Comparison of ENCODE assay signal across 1 cellular context in genomic region chr10:74824184-74825032, GRCh38.
TF ChIP-seq lines count a peak whose summit lies in the region.

No MANE protein-coding gene starts in this region.

TF ChIP-seq in HCT116, 20 proteins besides CTCF, POLR2A, EP300 and RAD21 (continued from another document):
- TF ChIP-seq, protein P1, sequence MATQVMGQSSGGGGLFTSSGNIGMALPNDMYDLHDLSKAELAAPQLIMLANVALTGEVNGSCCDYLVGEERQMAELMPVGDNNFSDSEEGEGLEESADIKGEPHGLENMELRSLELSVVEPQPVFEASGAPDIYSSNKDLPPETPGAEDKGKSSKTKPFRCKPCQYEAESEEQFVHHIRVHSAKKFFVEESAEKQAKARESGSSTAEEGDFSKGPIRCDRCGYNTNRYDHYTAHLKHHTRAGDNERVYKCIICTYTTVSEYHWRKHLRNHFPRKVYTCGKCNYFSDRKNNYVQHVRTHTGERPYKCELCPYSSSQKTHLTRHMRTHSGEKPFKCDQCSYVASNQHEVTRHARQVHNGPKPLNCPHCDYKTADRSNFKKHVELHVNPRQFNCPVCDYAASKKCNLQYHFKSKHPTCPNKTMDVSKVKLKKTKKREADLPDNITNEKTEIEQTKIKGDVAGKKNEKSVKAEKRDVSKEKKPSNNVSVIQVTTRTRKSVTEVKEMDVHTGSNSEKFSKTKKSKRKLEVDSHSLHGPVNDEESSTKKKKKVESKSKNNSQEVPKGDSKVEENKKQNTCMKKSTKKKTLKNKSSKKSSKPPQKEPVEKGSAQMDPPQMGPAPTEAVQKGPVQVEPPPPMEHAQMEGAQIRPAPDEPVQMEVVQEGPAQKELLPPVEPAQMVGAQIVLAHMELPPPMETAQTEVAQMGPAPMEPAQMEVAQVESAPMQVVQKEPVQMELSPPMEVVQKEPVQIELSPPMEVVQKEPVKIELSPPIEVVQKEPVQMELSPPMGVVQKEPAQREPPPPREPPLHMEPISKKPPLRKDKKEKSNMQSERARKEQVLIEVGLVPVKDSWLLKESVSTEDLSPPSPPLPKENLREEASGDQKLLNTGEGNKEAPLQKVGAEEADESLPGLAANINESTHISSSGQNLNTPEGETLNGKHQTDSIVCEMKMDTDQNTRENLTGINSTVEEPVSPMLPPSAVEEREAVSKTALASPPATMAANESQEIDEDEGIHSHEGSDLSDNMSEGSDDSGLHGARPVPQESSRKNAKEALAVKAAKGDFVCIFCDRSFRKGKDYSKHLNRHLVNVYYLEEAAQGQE (IDR thresholded peaks at IDR 0.05; ENCODE audit: low read depth) = no peak
- TF ChIP-seq MAX (IDR thresholded peaks at IDR 0.05) (no peak), POLR2AphosphoS5 (IDR thresholded peaks at IDR 0.05; ENCODE audit: low read depth, low read length) (no peak)
- TF ChIP-seq, protein P2, sequence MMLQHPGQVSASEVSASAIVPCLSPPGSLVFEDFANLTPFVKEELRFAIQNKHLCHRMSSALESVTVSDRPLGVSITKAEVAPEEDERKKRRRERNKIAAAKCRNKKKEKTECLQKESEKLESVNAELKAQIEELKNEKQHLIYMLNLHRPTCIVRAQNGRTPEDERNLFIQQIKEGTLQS (IDR thresholded peaks at IDR 0.05) = no peak
